Comparison of ENCODE assay signal across 8 cellular contexts in genomic region chr12:27383429-27384260, GRCh38. TPM values are rescaled to one million over a fixed set of nuclear protein-coding genes. Genes with fewer than 3 reads are reported as not detected.
DNase-seq lines count a peak whose midpoint lies in the region; ATAC-seq, FAIRE-seq and TF ChIP-seq lines count a peak whose summit lies in the region.

No MANE protein-coding gene starts in this region.

- intact Hi-C loops in activated CD8-positive, alpha-beta T cell treated with anti-CD3 and anti-CD28 coated beads for 36 hours (cut with micrococcal nuclease): no loop called here

- CTCF ChIA-PET in activated CD8-positive, alpha-beta T cell treated with anti-CD3 and anti-CD28 coated beads for 36 hours (lab: Charles Lee): interaction anchor here (0.8 to 2.2 kb wide), 19 partner anchors 8 to 852 kb away, joined by 3 to 8 read pairs (median 4); no protein-coding TSS in a partner anchor

- no peak overlapping the region for H3K27ac Mint-ChIP-seq in activated CD8-positive, alpha-beta T cell treated with anti-CD3 and anti-CD28 coated beads for 36 hours
- H3K27ac Mint-ChIP-seq in endodermal cell: no peak overlapping the region

- H3K27me3 ChIP-seq in endodermal cell (ENCODE audit: control insufficient read depth, insufficient read depth, low read length, poor library complexity, severe bottlenecking): no peaks in the 10 kb centered on the region

- H3K36me3 ChIP-seq in endodermal cell (ENCODE audit: control insufficient read depth, insufficient read depth, low read length): peaks cover 5% of the 10 kb centered on the region

- ATAC-seq in HG03442 (IDR thresholded peaks at IDR 0.05; ENCODE audit: unreplicated experiment): peak; percentile 67
- ATAC-seq in activated CD8-positive, alpha-beta T cell treated with anti-CD3 and anti-CD28 coated beads for 36 hours: peak; percentile 72

- 60 to 64% methylated on average over 5 to 10 of the region's 12 CpGs for WGBS in endodermal cell (ENCODE audit: insufficient coverage in 1 of 2, insufficient read length in 1 of 2), 2 experiments

- peak; percentile 84 for FAIRE-seq in GM12892 (lab: Jason Lieb, UNC)

- H3K4me3 Mint-ChIP-seq in activated CD8-positive, alpha-beta T cell treated with anti-CD3 and anti-CD28 coated beads for 36 hours: no peak overlapping the region
- no peak overlapping the region for H3K4me3 Mint-ChIP-seq in endodermal cell

- H3K4me1 ChIP-seq in endodermal cell (ENCODE audit: control insufficient read depth, insufficient read depth, low read length): no peaks in the 10 kb centered on the region

- H3K4me1 Mint-ChIP-seq in activated CD8-positive, alpha-beta T cell treated with anti-CD3 and anti-CD28 coated beads for 36 hours (ENCODE audit: low read depth): no peaks in the 10 kb centered on the region
- H3K4me1 Mint-ChIP-seq in endodermal cell: no peaks in the 10 kb centered on the region

- TF ChIP-seq POLR2A in GM12892 (IDR thresholded peaks at IDR 0.05; ENCODE audit: low read depth, low read length): no peak

- peaks cover 3% of the 10 kb centered on the region for H3K27me3 Mint-ChIP-seq in activated CD8-positive, alpha-beta T cell treated with anti-CD3 and anti-CD28 coated beads for 36 hours
- no peaks in the 10 kb centered on the region for H3K27me3 Mint-ChIP-seq in endodermal cell (ENCODE audit: insufficient read depth)

- no peak overlapping the region for H3K4me3 ChIP-seq in endodermal cell (ENCODE audit: low read length)

- H3K9me3 Mint-ChIP-seq in activated CD8-positive, alpha-beta T cell treated with anti-CD3 and anti-CD28 coated beads for 36 hours: no peaks in the 10 kb centered on the region
- no peaks in the 10 kb centered on the region for H3K9me3 Mint-ChIP-seq in endodermal cell

- no peaks in the 10 kb centered on the region for H3K9me3 ChIP-seq in endodermal cell (ENCODE audit: control insufficient read depth, low read length)

- peak; percentile 34 for DNase-seq in GM12892 (ENCODE audit: insufficient read length)
- DNase-seq in NCI-H82 treated with DMSO at 0.1 percent for 48 hours (lab: John Stamatoyannopoulos, UW; ENCODE audit: unreplicated experiment): peak; percentile 26
- peak; percentile 83 for DNase-seq in activated CD8-positive, alpha-beta T cell treated with anti-CD3 and anti-CD28 coated beads for 36 hours
- DNase-seq in endodermal cell: peak; percentile 97
- DNase-seq in mucosa of gallbladder (ENCODE audit: low spot score): peak; percentile 77
- peak; percentile 21 to 44 for DNase-seq in stimulated activated CD8-positive, alpha-beta memory T cell treated with anti-CD3 and anti-CD28 coated beads, Interleukin-4, amount 100 ng/mL, for 4 hours (ENCODE audit: low read depth in 2 of 2, low spot score in 1 of 2)
- DNase-seq in KG1 (lab: John Stamatoyannopoulos, UW): no peak

- no peaks in the 10 kb centered on the region for H3K36me3 Mint-ChIP-seq in activated CD8-positive, alpha-beta T cell treated with anti-CD3 and anti-CD28 coated beads for 36 hours (ENCODE audit: low read depth)
- peaks cover 28% of the 10 kb centered on the region for H3K36me3 Mint-ChIP-seq in endodermal cell (ENCODE audit: low read depth)

- POLR2A ChIA-PET in activated CD8-positive, alpha-beta T cell treated with anti-CD3 and anti-CD28 coated beads for 36 hours (lab: Charles Lee): no interaction called here

- no peak overlapping the region for H3K9ac ChIP-seq in endodermal cell (ENCODE audit: extremely low read depth, low read length, poor library complexity, severe bottlenecking)

- peak; percentile 93 for TF ChIP-seq CTCF in activated CD8-positive, alpha-beta T cell treated with anti-CD3 and anti-CD28 coated beads for 36 hours (IDR thresholded peaks at IDR 0.05)
- peak; percentile 100 for TF ChIP-seq CTCF in endodermal cell (conservative IDR thresholded peaks at IDR 0.05)

- H3K27ac ChIP-seq in endodermal cell (ENCODE audit: low read depth, low read length): no peak overlapping the region

RNA-seq across cellular contexts. Expression of gene BMAL2, which starts 51.0 kb away (rescaled TPM):
- polyA plus RNA-seq in GM12892 (2012; ENCODE audit: missing spikeins): 44.5 TPM
- 1 to 10 TPM; 7.5 to 9.7 TPM for total RNA-seq in activated CD8-positive, alpha-beta T cell treated with anti-CD3 and anti-CD28 coated beads for 36 hours
- total RNA-seq in endodermal cell: 10 to 100 TPM; 20.3 to 31.0 TPM
- polyA plus RNA-seq in endodermal cell (2013, experiment 1 of 2): 3.8 TPM
- 4.1 TPM for polyA plus RNA-seq in endodermal cell (2013, experiment 2 of 2)
- 8.2 TPM for total RNA-seq in mucosa of gallbladder
